1 cellular context compared by ENCODE assay signal in genomic region chr14:100306256-100306505, GRCh38.
TF ChIP-seq lines count a peak whose summit lies in the region.

Gene SLC25A29 (minus strand): TSS chr14:100306444. CDS start chr14:100306232, 212 bp downstream.

TF ChIP-seq in HepG2, 621 proteins besides CTCF, POLR2A, EP300 and RAD21 (continued from another document and continues in another):
- TF ChIP-seq TEF (CRISPR knock-in tag; IDR thresholded peaks at IDR 0.05) (no peak), ZBTB43 (CRISPR knock-in tag; conservative IDR thresholded peaks at IDR 0.05) (0 out of 2 replicates have a peak, but pooled peaks have one; percentile 36), HMGA1 (CRISPR knock-in tag; conservative IDR thresholded peaks at IDR 0.05) (no peak), RBM39 (IDR thresholded peaks at IDR 0.05; ENCODE audit: low read depth, low read length, poor library complexity, severe bottlenecking) (peak; percentile 5), ZC3H13 (CRISPR knock-in tag; IDR thresholded peaks at IDR 0.05) (0 out of 2 replicates have a peak, but pooled peaks have one; percentile 17), EEA1 (CRISPR knock-in tag; IDR thresholded peaks at IDR 0.05; ENCODE audit: borderline replicate concordance) (no peak), ZFY (CRISPR knock-in tag; IDR thresholded peaks at IDR 0.05) (peak; percentile 64), MTF2 (CRISPR knock-in tag; IDR thresholded peaks at IDR 0.05; ENCODE audit: borderline replicate concordance) (no peak), ISL2 (CRISPR knock-in tag; IDR thresholded peaks at IDR 0.05) (0 out of 2 replicates have a peak, but pooled peaks have one; percentile 7), RBFOX2 (IDR thresholded peaks at IDR 0.05; ENCODE audit: low read depth, low read length) (peak; percentile 61), KDM2A (CRISPR knock-in tag; IDR thresholded peaks at IDR 0.05; ENCODE audit: borderline replicate concordance, low read depth) (0 out of 2 replicates have a peak, but pooled peaks have one; percentile 1), HDAC1 (CRISPR knock-in tag; IDR thresholded peaks at IDR 0.05) (peak; percentile 41; the same call in 1 of the 2 replicates), ZNF547 (CRISPR knock-in tag; IDR thresholded peaks at IDR 0.05) (0 out of 2 replicates have a peak, but pooled peaks have one; percentile 4), TFAP4 (IDR thresholded peaks at IDR 0.05; ENCODE audit: borderline replicate concordance, low read depth) (0 out of 2 replicates have a peak, but pooled peaks have one; percentile 21), SKI (IDR thresholded peaks at IDR 0.05; ENCODE audit: partially characterized antibody) (no peak), ZNF333 (CRISPR knock-in tag; IDR thresholded peaks at IDR 0.05; ENCODE audit: borderline replicate concordance) (0 out of 2 replicates have a peak, but pooled peaks have one; percentile 2), ZFX (CRISPR knock-in tag; IDR thresholded peaks at IDR 0.05; ENCODE audit: low read depth) (peak; percentile 65), MED13 (CRISPR knock-in tag; IDR thresholded peaks at IDR 0.05) (0 out of 2 replicates have a peak, but pooled peaks have one; percentile 17), MYC (CRISPR knock-in tag; IDR thresholded peaks at IDR 0.05; ENCODE audit: borderline replicate concordance) (0 out of 2 replicates have a peak, but pooled peaks have one; percentile 6), NBN (conservative IDR thresholded peaks at IDR 0.05) (no peak), LRRFIP1 (CRISPR knock-in tag; conservative IDR thresholded peaks at IDR 0.05) (no peak), JUND (CRISPR knock-in tag; IDR thresholded peaks at IDR 0.05) (no peak), POLR2G (IDR thresholded peaks at IDR 0.05; ENCODE audit: low read depth, low read length) (peak; percentile 31; the same call in 1 of the 2 replicates), ZNF776 (CRISPR knock-in tag; IDR thresholded peaks at IDR 0.05) (0 out of 2 replicates have a peak, but pooled peaks have one; percentile 11), PRMT3 (CRISPR knock-in tag; IDR thresholded peaks at IDR 0.05; ENCODE audit: borderline replicate concordance, low read depth) (0 out of 2 replicates have a peak, but pooled peaks have one; percentile 63), RNF2 (conservative IDR thresholded peaks at IDR 0.05; ENCODE audit: low read depth) (peak; percentile 68; the same call in 1 of the 2 replicates), KDM4B (CRISPR knock-in tag; IDR thresholded peaks at IDR 0.05) (no peak), DNMT1 (CRISPR knock-in tag; IDR thresholded peaks at IDR 0.05) (0 out of 2 replicates have a peak, but pooled peaks have one; percentile 1), ZNF703 (CRISPR knock-in tag; IDR thresholded peaks at IDR 0.05; ENCODE audit: borderline replicate concordance) (no peak), MEIS2 (CRISPR knock-in tag; IDR thresholded peaks at IDR 0.05) (peak; percentile 41; the same call in 1 of the 2 replicates), PLSCR1 (CRISPR knock-in tag; IDR thresholded peaks at IDR 0.05; ENCODE audit: borderline replicate concordance) (no peak), ZSCAN21 (CRISPR knock-in tag; IDR thresholded peaks at IDR 0.05; ENCODE audit: borderline replicate concordance) (peak; percentile 59), ZNF777 (CRISPR knock-in tag; IDR thresholded peaks at IDR 0.05) (peak; percentile 99), EZH2 (conservative IDR thresholded peaks at IDR 0.05; ENCODE audit: low read depth, low read length) (no peak), TAF1 (CRISPR knock-in tag; IDR thresholded peaks at IDR 0.05) (peak; percentile 19; the same call in 1 of the 2 replicates), ZNF567 (CRISPR knock-in tag; IDR thresholded peaks at IDR 0.05; ENCODE audit: borderline replicate concordance) (0 out of 2 replicates have a peak, but pooled peaks have one; percentile 10), MAZ (IDR thresholded peaks at IDR 0.05; ENCODE audit: borderline replicate concordance, low read depth, low read length) (0 out of 2 replicates have a peak, but pooled peaks have one; percentile 93), MAZ (CRISPR knock-in tag; IDR thresholded peaks at IDR 0.05; ENCODE audit: low read depth) (no peak; the same call in 1 of the 2 replicates), SIN3A (IDR thresholded peaks at IDR 0.05; ENCODE audit: borderline replicate concordance, low read depth, low read length) (peak; percentile 68; the same call in 1 of the 2 replicates), DMAP1 (CRISPR knock-in tag; IDR thresholded peaks at IDR 0.05) (peak; percentile 10; the same call in 1 of the 2 replicates), SNAPC5 (CRISPR knock-in tag; IDR thresholded peaks at IDR 0.05; ENCODE audit: borderline replicate concordance) (no peak), ZNF446 (CRISPR knock-in tag; IDR thresholded peaks at IDR 0.05) (peak; percentile 89; the same call in 1 of the 2 replicates), ZBTB2 (CRISPR knock-in tag; IDR thresholded peaks at IDR 0.05; ENCODE audit: low read depth) (peak; percentile 41; the same call in 1 of the 2 replicates)
- TF ChIP-seq, protein P1, sequence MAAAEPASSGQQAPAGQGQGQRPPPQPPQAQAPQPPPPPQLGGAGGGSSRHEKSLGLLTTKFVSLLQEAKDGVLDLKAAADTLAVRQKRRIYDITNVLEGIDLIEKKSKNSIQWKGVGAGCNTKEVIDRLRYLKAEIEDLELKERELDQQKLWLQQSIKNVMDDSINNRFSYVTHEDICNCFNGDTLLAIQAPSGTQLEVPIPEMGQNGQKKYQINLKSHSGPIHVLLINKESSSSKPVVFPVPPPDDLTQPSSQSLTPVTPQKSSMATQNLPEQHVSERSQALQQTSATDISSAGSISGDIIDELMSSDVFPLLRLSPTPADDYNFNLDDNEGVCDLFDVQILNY (CRISPR knock-in tag; conservative IDR thresholded peaks at IDR 0.05) = no peak
- TF ChIP-seq, protein P2, sequence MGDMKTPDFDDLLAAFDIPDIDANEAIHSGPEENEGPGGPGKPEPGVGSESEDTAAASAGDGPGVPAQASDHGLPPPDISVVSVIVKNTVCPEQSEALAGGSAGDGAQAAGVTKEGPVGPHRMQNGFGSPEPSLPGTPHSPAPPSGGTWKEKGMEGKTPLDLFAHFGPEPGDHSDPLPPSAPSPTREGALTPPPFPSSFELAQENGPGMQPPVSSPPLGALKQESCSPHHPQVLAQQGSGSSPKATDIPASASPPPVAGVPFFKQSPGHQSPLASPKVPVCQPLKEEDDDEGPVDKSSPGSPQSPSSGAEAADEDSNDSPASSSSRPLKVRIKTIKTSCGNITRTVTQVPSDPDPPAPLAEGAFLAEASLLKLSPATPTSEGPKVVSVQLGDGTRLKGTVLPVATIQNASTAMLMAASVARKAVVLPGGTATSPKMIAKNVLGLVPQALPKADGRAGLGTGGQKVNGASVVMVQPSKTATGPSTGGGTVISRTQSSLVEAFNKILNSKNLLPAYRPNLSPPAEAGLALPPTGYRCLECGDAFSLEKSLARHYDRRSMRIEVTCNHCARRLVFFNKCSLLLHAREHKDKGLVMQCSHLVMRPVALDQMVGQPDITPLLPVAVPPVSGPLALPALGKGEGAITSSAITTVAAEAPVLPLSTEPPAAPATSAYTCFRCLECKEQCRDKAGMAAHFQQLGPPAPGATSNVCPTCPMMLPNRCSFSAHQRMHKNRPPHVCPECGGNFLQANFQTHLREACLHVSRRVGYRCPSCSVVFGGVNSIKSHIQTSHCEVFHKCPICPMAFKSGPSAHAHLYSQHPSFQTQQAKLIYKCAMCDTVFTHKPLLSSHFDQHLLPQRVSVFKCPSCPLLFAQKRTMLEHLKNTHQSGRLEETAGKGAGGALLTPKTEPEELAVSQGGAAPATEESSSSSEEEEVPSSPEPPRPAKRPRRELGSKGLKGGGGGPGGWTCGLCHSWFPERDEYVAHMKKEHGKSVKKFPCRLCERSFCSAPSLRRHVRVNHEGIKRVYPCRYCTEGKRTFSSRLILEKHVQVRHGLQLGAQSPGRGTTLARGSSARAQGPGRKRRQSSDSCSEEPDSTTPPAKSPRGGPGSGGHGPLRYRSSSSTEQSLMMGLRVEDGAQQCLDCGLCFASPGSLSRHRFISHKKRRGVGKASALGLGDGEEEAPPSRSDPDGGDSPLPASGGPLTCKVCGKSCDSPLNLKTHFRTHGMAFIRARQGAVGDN (CRISPR knock-in tag; IDR thresholded peaks at IDR 0.05) = peak; percentile 65; the same call in 1 of the 2 replicates
- TF ChIP-seq, protein P3, sequence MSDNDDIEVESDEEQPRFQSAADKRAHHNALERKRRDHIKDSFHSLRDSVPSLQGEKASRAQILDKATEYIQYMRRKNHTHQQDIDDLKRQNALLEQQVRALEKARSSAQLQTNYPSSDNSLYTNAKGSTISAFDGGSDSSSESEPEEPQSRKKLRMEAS (IDR thresholded peaks at IDR 0.05) = peak; percentile 79
- TF ChIP-seq, protein P4, sequence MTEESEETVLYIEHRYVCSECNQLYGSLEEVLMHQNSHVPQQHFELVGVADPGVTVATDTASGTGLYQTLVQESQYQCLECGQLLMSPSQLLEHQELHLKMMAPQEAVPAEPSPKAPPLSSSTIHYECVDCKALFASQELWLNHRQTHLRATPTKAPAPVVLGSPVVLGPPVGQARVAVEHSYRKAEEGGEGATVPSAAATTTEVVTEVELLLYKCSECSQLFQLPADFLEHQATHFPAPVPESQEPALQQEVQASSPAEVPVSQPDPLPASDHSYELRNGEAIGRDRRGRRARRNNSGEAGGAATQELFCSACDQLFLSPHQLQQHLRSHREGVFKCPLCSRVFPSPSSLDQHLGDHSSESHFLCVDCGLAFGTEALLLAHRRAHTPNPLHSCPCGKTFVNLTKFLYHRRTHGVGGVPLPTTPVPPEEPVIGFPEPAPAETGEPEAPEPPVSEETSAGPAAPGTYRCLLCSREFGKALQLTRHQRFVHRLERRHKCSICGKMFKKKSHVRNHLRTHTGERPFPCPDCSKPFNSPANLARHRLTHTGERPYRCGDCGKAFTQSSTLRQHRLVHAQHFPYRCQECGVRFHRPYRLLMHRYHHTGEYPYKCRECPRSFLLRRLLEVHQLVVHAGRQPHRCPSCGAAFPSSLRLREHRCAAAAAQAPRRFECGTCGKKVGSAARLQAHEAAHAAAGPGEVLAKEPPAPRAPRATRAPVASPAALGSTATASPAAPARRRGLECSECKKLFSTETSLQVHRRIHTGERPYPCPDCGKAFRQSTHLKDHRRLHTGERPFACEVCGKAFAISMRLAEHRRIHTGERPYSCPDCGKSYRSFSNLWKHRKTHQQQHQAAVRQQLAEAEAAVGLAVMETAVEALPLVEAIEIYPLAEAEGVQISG (CRISPR knock-in tag; IDR thresholded peaks at IDR 0.05) = peak; percentile 34; the same call in 1 of the 2 replicates
